Comparison of ENCODE assay signal across 1 cellular context in genomic region chr1:112502827-112503226, GRCh38.
TF ChIP-seq lines count a peak whose summit lies in the region.

No MANE protein-coding gene starts in this region.

TF ChIP-seq in SK-N-SH, 30 proteins besides CTCF, POLR2A, EP300 and RAD21 (continued from another document):
- TF ChIP-seq USF1 (IDR thresholded peaks at IDR 0.05; ENCODE audit: borderline replicate concordance, low read depth) = no peak
- no peak for TF ChIP-seq RCOR1 (IDR thresholded peaks at IDR 0.05; ENCODE audit: low read length)
- no peak for TF ChIP-seq JUND (IDR thresholded peaks at IDR 0.05)
- TF ChIP-seq FOSL2 (IDR thresholded peaks at IDR 0.05; ENCODE audit: borderline replicate concordance, low read depth) = no peak
- no peak for TF ChIP-seq FOXJ3 (CRISPR knock-in tag; IDR thresholded peaks at IDR 0.05)
